10 cellular contexts compared by ENCODE assay signal in genomic region chr20:19737025-19737424, GRCh38. TPM values are rescaled to one million over a fixed set of nuclear protein-coding genes. Genes with fewer than 3 reads are reported as not detected.
A peak's percentile ranks its signal among the peaks of the same experiment; 100 is the strongest.
DNase-seq lines count a peak whose midpoint lies in the region; ATAC-seq and TF ChIP-seq lines count a peak whose summit lies in the region.
"Had no signal": no experiment of that assay in that cellular context is flagged by ENCODE, and none has a peak within 500 bp of the region (broad histone marks: within the 10 kb centered on the region; RNA-seq: fewer than 3 reads in every experiment).

No MANE protein-coding gene starts in this region.

- H3K4me3 Mint-ChIP-seq in activated CD8-positive, alpha-beta T cell treated with anti-CD3 and anti-CD28 coated beads for 36 hours = no peak overlapping the region
- no peak overlapping the region for H3K4me3 Mint-ChIP-seq in activated CD8-positive, alpha-beta T cell treated with anti-CD3 and anti-CD28 coated beads, Interleukin-2, amount 10 ng/mL, durations not matched to agents 7 days and 5 days

- H3K4me1 ChIP-seq in PC-3 (ENCODE audit: insufficient read depth, low read length) (peaks cover 48% of the 10 kb centered on the region), foreskin keratinocyte (peaks cover 17% of the 10 kb centered on the region), stomach (peaks cover 7 to 35% (median 20%) of the 10 kb centered on the region in 4 donors), esophagus muscularis mucosa (peaks cover 8 to 20% (median 16%) of the 10 kb centered on the region in 4 donors)

- no peaks in the 10 kb centered on the region for H3K27me3 ChIP-seq in PC-3 (ENCODE audit: low read length)
- H3K27me3 ChIP-seq in foreskin keratinocyte = no peaks in the 10 kb centered on the region
- no peaks in the 10 kb centered on the region for H3K27me3 ChIP-seq in stomach
- peaks cover 0 to 11% (median 0%) of the 10 kb centered on the region in 4 donors for H3K27me3 ChIP-seq in esophagus muscularis mucosa
- H3K27me3 ChIP-seq: heart left ventricle had no signal

- H3K4me3 ChIP-seq in PC-3 (ENCODE audit: low read length) = no peak overlapping the region
- H3K4me3 ChIP-seq in stomach = no peak overlapping the region
- H3K4me3 ChIP-seq in esophagus muscularis mucosa = no peak overlapping the region
- H3K4me3 ChIP-seq: heart left ventricle had no signal

- H3K9ac ChIP-seq in PC-3 (ENCODE audit: low read length) = peak overlapping the region; percentile 78

- H3F3A ChIP-seq in PC-3 (ENCODE audit: low read length, unreplicated experiment) = no peaks in the 10 kb centered on the region

- peak overlapping the region; percentile 96 for H3K27ac ChIP-seq in PC-3 (ENCODE audit: low read length)
- H3K27ac ChIP-seq in foreskin keratinocyte = peak overlapping the region; percentile 99
- H3K27ac ChIP-seq in stomach = peak overlapping the region in 4 of 5 donors; percentile 40 to 86 (median 58)
- peak overlapping the region in 1 of 4 donors; percentile 31 for H3K27ac ChIP-seq in esophagus muscularis mucosa (replicated peaks in 1 of 4)

- no peak overlapping the region for H3K27ac Mint-ChIP-seq in activated CD8-positive, alpha-beta T cell treated with anti-CD3 and anti-CD28 coated beads for 36 hours
- no peak overlapping the region for H3K27ac Mint-ChIP-seq in activated CD8-positive, alpha-beta T cell treated with anti-CD3 and anti-CD28 coated beads, Interleukin-2, amount 10 ng/mL, durations not matched to agents 7 days and 5 days

- ATAC-seq in activated CD8-positive, alpha-beta T cell treated with anti-CD3 and anti-CD28 coated beads for 36 hours = peak; percentile 45
- ATAC-seq in activated CD8-positive, alpha-beta T cell treated with anti-CD3 and anti-CD28 coated beads, Interleukin-2, amount 10 ng/mL, durations not matched to agents 7 days and 5 days = no peak
- ATAC-seq in PC-3 = peak; percentile 79
- ATAC-seq in foreskin keratinocyte = peak; percentile 90
- ATAC-seq in GM19023 (IDR thresholded peaks at IDR 0.05; ENCODE audit: unreplicated experiment) = no peak

- 41 to 59% (median 53%) methylated on average over 4 of the region's 4 CpGs for WGBS in stomach, 5 donors
- 82% methylated on average over 4 of the region's 4 CpGs for WGBS in esophagus muscularis mucosa

- CTCF ChIA-PET in activated CD8-positive, alpha-beta T cell treated with anti-CD3 and anti-CD28 coated beads for 36 hours (lab: Charles Lee) = no interaction called here
- CTCF ChIA-PET in activated CD8-positive, alpha-beta T cell treated with anti-CD3 and anti-CD28 coated beads, Interleukin-2, amount 10 ng/mL, durations not matched to agents 7 days and 5 days (lab: Charles Lee) = no interaction called here
- CTCF ChIA-PET in PC-3 (lab: Charles Lee) = interaction anchor here (0.5 kb wide), 1 partner anchor 21 kb away, joined by 11 read pairs; no protein-coding TSS in a partner anchor

- H3K36me3 ChIP-seq in PC-3 (ENCODE audit: low read depth, low read length) = no peaks in the 10 kb centered on the region
- H3K36me3 ChIP-seq in stomach = no peaks in the 10 kb centered on the region
- H3K36me3 ChIP-seq in esophagus muscularis mucosa = no peaks in the 10 kb centered on the region
- H3K36me3 ChIP-seq: heart left ventricle had no signal

- no TSS peak for BruUV-seq in PC-3 (replicated peaks; lab: Mats Ljungman, UMichigan)

- no peaks in the 10 kb centered on the region for H3K9me3 ChIP-seq in PC-3 (ENCODE audit: low read length)
- no peaks in the 10 kb centered on the region for H3K9me3 ChIP-seq in stomach
- no peaks in the 10 kb centered on the region for H3K9me3 ChIP-seq in esophagus muscularis mucosa
- H3K9me3 ChIP-seq: heart left ventricle had no signal

- H3K79me2 ChIP-seq in PC-3 (ENCODE audit: low read length) = no peaks in the 10 kb centered on the region

- H3K4me2 ChIP-seq in PC-3 (ENCODE audit: low read length) = peak overlapping the region; percentile 41

- H3K27me3 Mint-ChIP-seq in activated CD8-positive, alpha-beta T cell treated with anti-CD3 and anti-CD28 coated beads for 36 hours = peaks cover 7% of the 10 kb centered on the region
- no peaks in the 10 kb centered on the region for H3K27me3 Mint-ChIP-seq in activated CD8-positive, alpha-beta T cell treated with anti-CD3 and anti-CD28 coated beads, Interleukin-2, amount 10 ng/mL, durations not matched to agents 7 days and 5 days (ENCODE audit: low read depth)

- TF ChIP-seq CTCF in activated CD8-positive, alpha-beta T cell treated with anti-CD3 and anti-CD28 coated beads for 36 hours (IDR thresholded peaks at IDR 0.05) = no peak
- TF ChIP-seq CTCF in PC-3 (conservative IDR thresholded peaks at IDR 0.05; ENCODE audit: low read depth, low read length) (no peak), foreskin keratinocyte (conservative IDR thresholded peaks at IDR 0.05) (no peak), stomach (IDR thresholded peaks at IDR 0.05) (no peak), esophagus muscularis mucosa (IDR thresholded peaks at IDR 0.05) (no peak)

- TF ChIP-seq EP300 in stomach (IDR thresholded peaks at IDR 0.05) (no peak), esophagus muscularis mucosa (IDR thresholded peaks at IDR 0.05) (no peak)

- peaks cover 2% of the 10 kb centered on the region for H3K4me1 Mint-ChIP-seq in activated CD8-positive, alpha-beta T cell treated with anti-CD3 and anti-CD28 coated beads for 36 hours (ENCODE audit: low read depth)
- H3K4me1 Mint-ChIP-seq in activated CD8-positive, alpha-beta T cell treated with anti-CD3 and anti-CD28 coated beads, Interleukin-2, amount 10 ng/mL, durations not matched to agents 7 days and 5 days (ENCODE audit: low read depth) = no peaks in the 10 kb centered on the region

- DNase-seq in activated CD8-positive, alpha-beta T cell treated with anti-CD3 and anti-CD28 coated beads for 36 hours = no peak
- no peak for DNase-seq in activated CD8-positive, alpha-beta T cell treated with anti-CD3 and anti-CD28 coated beads, Interleukin-2, amount 10 ng/mL, durations not matched to agents 7 days and 5 days
- DNase-seq in PC-3 = peak; percentile 92
- DNase-seq in foreskin keratinocyte = peak; percentile 93 to 95
- DNase-seq in stomach = no peak
- DNase-seq in esophagus muscularis mucosa (ENCODE audit: extremely low spot score) = no peak
- no peak for DNase-seq in NCI-H345 treated with DMSO at 0.1 percent for 48 hours (lab: John Stamatoyannopoulos, UW; ENCODE audit: unreplicated experiment)
- DNase-seq: heart left ventricle; NK-92 treated with Interleukin-12 subunit alpha and Interleukin-12 subunit beta, amount 100 ng/mL, for 24 hours had no signal

- TF ChIP-seq POLR2A in stomach (IDR thresholded peaks at IDR 0.05) = no peak
- no peak for TF ChIP-seq POLR2A in esophagus muscularis mucosa (IDR thresholded peaks at IDR 0.05; ENCODE audit: low read depth)

- intact Hi-C loops in activated CD8-positive, alpha-beta T cell treated with anti-CD3 and anti-CD28 coated beads for 36 hours (cut with micrococcal nuclease) = no loop called here
- intact Hi-C loops in PC-3 (cut with micrococcal nuclease) = loop anchor here (2.0 kb wide), 2 partner anchors 22 to 40 kb away; partner anchors contain the start of gene RIN2
- intact Hi-C loops in stomach (cut with DNase I; ENCODE audit: low total_unique reads) = no loop called here
- intact Hi-C loops in esophagus muscularis mucosa (cut with DNase I) = no loop called here

- no peaks in the 10 kb centered on the region for H4K20me1 ChIP-seq in PC-3 (ENCODE audit: low read length)

- H3K36me3 Mint-ChIP-seq in activated CD8-positive, alpha-beta T cell treated with anti-CD3 and anti-CD28 coated beads for 36 hours (ENCODE audit: low read depth) = no peaks in the 10 kb centered on the region
- no peaks in the 10 kb centered on the region for H3K36me3 Mint-ChIP-seq in activated CD8-positive, alpha-beta T cell treated with anti-CD3 and anti-CD28 coated beads, Interleukin-2, amount 10 ng/mL, durations not matched to agents 7 days and 5 days (ENCODE audit: low read depth)

- H2AFZ ChIP-seq in PC-3 (ENCODE audit: low read length) = no peak overlapping the region

- POLR2A ChIA-PET in activated CD8-positive, alpha-beta T cell treated with anti-CD3 and anti-CD28 coated beads for 36 hours (lab: Charles Lee) = no interaction called here
- POLR2A ChIA-PET in activated CD8-positive, alpha-beta T cell treated with anti-CD3 and anti-CD28 coated beads, Interleukin-2, amount 10 ng/mL, durations not matched to agents 7 days and 5 days (lab: Charles Lee) = no interaction called here
- POLR2A ChIA-PET in PC-3 (lab: Charles Lee; ENCODE audit: unreplicated experiment) = interaction anchor here (0.8 to 0.9 kb wide), 2 partner anchors 20 to 1230 kb away, joined by 5 to 7 read pairs; no protein-coding TSS in a partner anchor

- no peaks in the 10 kb centered on the region for H3K9me3 Mint-ChIP-seq in activated CD8-positive, alpha-beta T cell treated with anti-CD3 and anti-CD28 coated beads for 36 hours
- H3K9me3 Mint-ChIP-seq in activated CD8-positive, alpha-beta T cell treated with anti-CD3 and anti-CD28 coated beads, Interleukin-2, amount 10 ng/mL, durations not matched to agents 7 days and 5 days (ENCODE audit: insufficient read depth) = no peaks in the 10 kb centered on the region

- no peaks in the 10 kb centered on the region for H3K9me2 ChIP-seq in PC-3 (replicated peaks; ENCODE audit: low read length)

RNA-seq across cellular contexts. Expression of gene RIN2, which starts 21.0 kb away (rescaled TPM):
- not detected for total RNA-seq in activated CD8-positive, alpha-beta T cell treated with anti-CD3 and anti-CD28 coated beads for 36 hours
- not detected for total RNA-seq in activated CD8-positive, alpha-beta T cell treated with anti-CD3 and anti-CD28 coated beads, Interleukin-2, amount 10 ng/mL, durations not matched to agents 7 days and 5 days
- total RNA-seq in PC-3 (2014; rRNA removed) (64.3 and 69.8 TPM in 2 replicates), foreskin keratinocyte (60.1 and 70.2 TPM in 2 replicates), stomach (10 to 100 TPM in 4 of 5 donors, 1 to 10 TPM in 1; 9.9 to 82.7 (median 55.4) TPM), esophagus muscularis mucosa (10 to 100 TPM; 49.8 to 65.1 (median 53.0) TPM)
- polyA plus RNA-seq in foreskin keratinocyte (23.3 and 23.6 TPM in 2 replicates), stomach (10 to 100 TPM; 11.1 to 19.4 (median 19.4) TPM)

Comparison
In these comparisons a context has a peak if more than half of its experiments do, and no peak if none do; other contexts are left out.
1. ATAC-seq: peak in activated CD8-positive, alpha-beta T cell treated with anti-CD3 and anti-CD28 coated beads for 36 hours (single experiment), PC-3 (single experiment) and foreskin keratinocyte (single experiment); none in activated CD8-positive, alpha-beta T cell treated with anti-CD3 and anti-CD28 coated beads, Interleukin-2, amount 10 ng/mL, durations not matched to agents 7 days and 5 days (single experiment) and GM19023 (single experiment).
2. DNase-seq: peak in PC-3 (single experiment) and foreskin keratinocyte (2 of 2); none in activated CD8-positive, alpha-beta T cell treated with anti-CD3 and anti-CD28 coated beads for 36 hours (single experiment), activated CD8-positive, alpha-beta T cell treated with anti-CD3 and anti-CD28 coated beads, Interleukin-2, amount 10 ng/mL, durations not matched to agents 7 days and 5 days (single experiment), stomach (single experiment), esophagus muscularis mucosa (single experiment) and NCI-H345 treated with DMSO at 0.1 percent for 48 hours (single experiment).
3. RNA of gene RIN2, which starts 21.0 kb away (total RNA-seq): 64.3 to 69.8 TPM in PC-3, 60.1 to 70.2 TPM in foreskin keratinocyte, 9.9 to 82.7 TPM in stomach and 49.8 to 65.1 TPM in esophagus muscularis mucosa; not detected in activated CD8-positive, alpha-beta T cell treated with anti-CD3 and anti-CD28 coated beads for 36 hours and not detected in activated CD8-positive, alpha-beta T cell treated with anti-CD3 and anti-CD28 coated beads, Interleukin-2, amount 10 ng/mL, durations not matched to agents 7 days and 5 days; every median in the first group is over 10 times any median in the second.